Comparison of ENCODE assay signal across 1 cellular context in the genomic region with DNA sequence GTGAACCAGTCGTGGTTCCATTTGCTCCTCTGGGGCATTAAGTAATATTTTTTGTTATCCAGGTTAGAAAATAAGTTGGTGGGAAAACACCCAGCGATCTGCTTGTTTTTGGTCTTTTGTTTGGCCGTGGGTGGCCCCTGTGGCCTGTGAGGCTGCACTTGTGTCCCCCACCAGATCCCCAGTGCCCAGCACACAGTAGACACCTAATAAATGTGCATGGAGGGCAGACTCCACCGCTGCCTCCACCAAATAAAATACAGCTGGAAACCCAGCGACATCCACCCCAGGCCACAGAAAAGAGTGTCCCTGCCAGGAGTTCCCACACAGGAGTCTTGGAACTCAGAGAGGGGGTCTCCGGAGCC.
TF ChIP-seq lines count a peak whose summit lies in the region.

No MANE protein-coding gene starts in this region.

TF ChIP-seq in HepG2, 621 proteins besides CTCF, POLR2A, EP300 and RAD21 (continued from another document):
- TF ChIP-seq, protein P1, sequence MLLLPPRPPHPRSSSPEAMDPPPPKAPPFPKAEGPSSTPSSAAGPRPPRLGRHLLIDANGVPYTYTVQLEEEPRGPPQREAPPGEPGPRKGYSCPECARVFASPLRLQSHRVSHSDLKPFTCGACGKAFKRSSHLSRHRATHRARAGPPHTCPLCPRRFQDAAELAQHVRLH (CRISPR knock-in tag; IDR thresholded peaks at IDR 0.05; ENCODE audit: borderline replicate concordance, low read depth): no peak
- TF ChIP-seq ZNF775 (CRISPR knock-in tag; IDR thresholded peaks at IDR 0.05; ENCODE audit: borderline replicate concordance) (no peak), HNRNPUL1 (IDR thresholded peaks at IDR 0.05; ENCODE audit: low read depth, low read length) (no peak), ZNF558 (CRISPR knock-in tag; IDR thresholded peaks at IDR 0.05; ENCODE audit: borderline replicate concordance) (no peak), ZNF510 (CRISPR knock-in tag; IDR thresholded peaks at IDR 0.05; ENCODE audit: low read depth) (no peak), SMC3 (IDR thresholded peaks at IDR 0.05; ENCODE audit: low read length) (no peak), ARNT2 (CRISPR knock-in tag; IDR thresholded peaks at IDR 0.05; ENCODE audit: low read depth) (no peak), NCOA2 (CRISPR knock-in tag; IDR thresholded peaks at IDR 0.05) (no peak), GZF1 (CRISPR knock-in tag; IDR thresholded peaks at IDR 0.05) (no peak), ZNF607 (CRISPR knock-in tag; IDR thresholded peaks at IDR 0.05; ENCODE audit: borderline replicate concordance) (no peak), FOXJ3 (CRISPR knock-in tag; IDR thresholded peaks at IDR 0.05; ENCODE audit: borderline replicate concordance) (no peak), ZNF776 (CRISPR knock-in tag; IDR thresholded peaks at IDR 0.05) (no peak), PRMT3 (CRISPR knock-in tag; IDR thresholded peaks at IDR 0.05; ENCODE audit: borderline replicate concordance, low read depth) (no peak)
- TF ChIP-seq, protein P2, sequence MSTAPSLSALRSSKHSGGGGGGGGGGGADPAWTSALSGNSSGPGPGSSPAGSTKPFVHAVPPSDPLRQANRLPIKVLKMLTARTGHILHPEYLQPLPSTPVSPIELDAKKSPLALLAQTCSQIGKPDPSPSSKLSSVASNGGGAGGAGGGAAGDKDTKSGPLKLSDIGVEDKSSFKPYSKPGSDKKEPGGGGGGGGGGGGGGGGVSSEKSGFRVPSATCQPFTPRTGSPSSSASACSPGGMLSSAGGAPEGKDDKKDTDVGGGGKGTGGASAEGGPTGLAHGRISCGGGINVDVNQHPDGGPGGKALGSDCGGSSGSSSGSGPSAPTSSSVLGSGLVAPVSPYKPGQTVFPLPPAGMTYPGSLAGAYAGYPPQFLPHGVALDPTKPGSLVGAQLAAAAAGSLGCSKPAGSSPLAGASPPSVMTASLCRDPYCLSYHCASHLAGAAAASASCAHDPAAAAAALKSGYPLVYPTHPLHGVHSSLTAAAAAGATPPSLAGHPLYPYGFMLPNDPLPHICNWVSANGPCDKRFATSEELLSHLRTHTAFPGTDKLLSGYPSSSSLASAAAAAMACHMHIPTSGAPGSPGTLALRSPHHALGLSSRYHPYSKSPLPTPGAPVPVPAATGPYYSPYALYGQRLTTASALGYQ (CRISPR knock-in tag; IDR thresholded peaks at IDR 0.05): no peak
- TF ChIP-seq, protein P3, sequence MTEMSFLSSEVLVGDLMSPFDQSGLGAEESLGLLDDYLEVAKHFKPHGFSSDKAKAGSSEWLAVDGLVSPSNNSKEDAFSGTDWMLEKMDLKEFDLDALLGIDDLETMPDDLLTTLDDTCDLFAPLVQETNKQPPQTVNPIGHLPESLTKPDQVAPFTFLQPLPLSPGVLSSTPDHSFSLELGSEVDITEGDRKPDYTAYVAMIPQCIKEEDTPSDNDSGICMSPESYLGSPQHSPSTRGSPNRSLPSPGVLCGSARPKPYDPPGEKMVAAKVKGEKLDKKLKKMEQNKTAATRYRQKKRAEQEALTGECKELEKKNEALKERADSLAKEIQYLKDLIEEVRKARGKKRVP (CRISPR knock-in tag; IDR thresholded peaks at IDR 0.05): no peak
- TF ChIP-seq, protein P4, sequence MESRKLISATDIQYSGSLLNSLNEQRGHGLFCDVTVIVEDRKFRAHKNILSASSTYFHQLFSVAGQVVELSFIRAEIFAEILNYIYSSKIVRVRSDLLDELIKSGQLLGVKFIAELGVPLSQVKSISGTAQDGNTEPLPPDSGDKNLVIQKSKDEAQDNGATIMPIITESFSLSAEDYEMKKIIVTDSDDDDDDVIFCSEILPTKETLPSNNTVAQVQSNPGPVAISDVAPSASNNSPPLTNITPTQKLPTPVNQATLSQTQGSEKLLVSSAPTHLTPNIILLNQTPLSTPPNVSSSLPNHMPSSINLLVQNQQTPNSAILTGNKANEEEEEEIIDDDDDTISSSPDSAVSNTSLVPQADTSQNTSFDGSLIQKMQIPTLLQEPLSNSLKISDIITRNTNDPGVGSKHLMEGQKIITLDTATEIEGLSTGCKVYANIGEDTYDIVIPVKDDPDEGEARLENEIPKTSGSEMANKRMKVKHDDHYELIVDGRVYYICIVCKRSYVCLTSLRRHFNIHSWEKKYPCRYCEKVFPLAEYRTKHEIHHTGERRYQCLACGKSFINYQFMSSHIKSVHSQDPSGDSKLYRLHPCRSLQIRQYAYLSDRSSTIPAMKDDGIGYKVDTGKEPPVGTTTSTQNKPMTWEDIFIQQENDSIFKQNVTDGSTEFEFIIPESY (CRISPR knock-in tag; IDR thresholded peaks at IDR 0.05): no peak
- TF ChIP-seq, protein P5, sequence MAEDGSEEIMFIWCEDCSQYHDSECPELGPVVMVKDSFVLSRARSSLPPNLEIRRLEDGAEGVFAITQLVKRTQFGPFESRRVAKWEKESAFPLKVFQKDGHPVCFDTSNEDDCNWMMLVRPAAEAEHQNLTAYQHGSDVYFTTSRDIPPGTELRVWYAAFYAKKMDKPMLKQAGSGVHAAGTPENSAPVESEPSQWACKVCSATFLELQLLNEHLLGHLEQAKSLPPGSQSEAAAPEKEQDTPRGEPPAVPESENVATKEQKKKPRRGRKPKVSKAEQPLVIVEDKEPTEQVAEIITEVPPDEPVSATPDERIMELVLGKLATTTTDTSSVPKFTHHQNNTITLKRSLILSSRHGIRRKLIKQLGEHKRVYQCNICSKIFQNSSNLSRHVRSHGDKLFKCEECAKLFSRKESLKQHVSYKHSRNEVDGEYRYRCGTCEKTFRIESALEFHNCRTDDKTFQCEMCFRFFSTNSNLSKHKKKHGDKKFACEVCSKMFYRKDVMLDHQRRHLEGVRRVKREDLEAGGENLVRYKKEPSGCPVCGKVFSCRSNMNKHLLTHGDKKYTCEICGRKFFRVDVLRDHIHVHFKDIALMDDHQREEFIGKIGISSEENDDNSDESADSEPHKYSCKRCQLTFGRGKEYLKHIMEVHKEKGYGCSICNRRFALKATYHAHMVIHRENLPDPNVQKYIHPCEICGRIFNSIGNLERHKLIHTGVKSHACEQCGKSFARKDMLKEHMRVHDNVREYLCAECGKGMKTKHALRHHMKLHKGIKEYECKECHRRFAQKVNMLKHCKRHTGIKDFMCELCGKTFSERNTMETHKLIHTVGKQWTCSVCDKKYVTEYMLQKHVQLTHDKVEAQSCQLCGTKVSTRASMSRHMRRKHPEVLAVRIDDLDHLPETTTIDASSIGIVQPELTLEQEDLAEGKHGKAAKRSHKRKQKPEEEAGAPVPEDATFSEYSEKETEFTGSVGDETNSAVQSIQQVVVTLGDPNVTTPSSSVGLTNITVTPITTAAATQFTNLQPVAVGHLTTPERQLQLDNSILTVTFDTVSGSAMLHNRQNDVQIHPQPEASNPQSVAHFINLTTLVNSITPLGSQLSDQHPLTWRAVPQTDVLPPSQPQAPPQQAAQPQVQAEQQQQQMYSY (CRISPR knock-in tag; IDR thresholded peaks at IDR 0.05): no peak
